In the genomic region with DNA sequence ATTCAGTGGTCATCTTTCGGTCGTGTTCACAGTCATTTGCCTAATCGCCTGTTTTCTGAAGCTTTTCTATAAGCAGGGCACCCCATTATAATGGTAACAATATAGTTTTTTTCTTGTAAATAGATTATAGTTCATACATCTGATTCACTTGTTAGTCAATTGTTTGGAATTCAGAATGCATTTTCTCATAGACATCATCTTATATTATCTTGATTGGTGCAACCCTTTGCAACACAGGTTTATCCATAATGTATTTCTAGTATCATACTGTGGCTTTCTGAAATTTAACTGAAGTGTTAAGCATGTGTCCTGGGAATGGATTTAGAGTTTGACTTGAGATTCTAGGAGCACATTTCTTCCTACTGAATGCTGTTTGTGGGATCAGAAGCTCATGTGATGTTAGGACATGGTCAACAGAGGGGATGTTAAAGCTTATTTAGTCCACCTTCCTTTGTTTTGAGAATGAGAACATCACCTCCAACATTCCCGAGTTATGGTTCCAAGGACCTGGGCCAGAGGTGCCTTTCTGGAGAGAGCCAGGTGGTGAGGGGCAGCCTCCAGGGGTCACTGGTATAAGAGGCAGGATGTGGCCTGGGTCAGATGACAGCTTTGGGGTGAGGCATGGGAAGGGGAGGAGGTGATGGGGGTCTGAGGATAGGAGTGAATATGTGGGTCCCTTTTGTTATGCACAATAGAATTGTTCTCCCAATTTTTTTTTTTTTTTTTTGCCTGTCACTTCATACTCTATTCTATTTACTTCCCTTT, we compare ENCODE assay signal across 19 cellular contexts.
DNase-seq lines count a peak whose midpoint lies in the region; ATAC-seq and TF ChIP-seq lines count a peak whose summit lies in the region.
"Had no signal": no experiment of that assay in that cellular context is flagged by ENCODE, and none has a peak within 500 bp of the region (broad histone marks: within the 10 kb centered on the region; RNA-seq: fewer than 3 reads in every experiment).

No MANE protein-coding gene starts in this region.

- POLR2A ChIA-PET in WTC11 (lab: Charles Lee) = no interaction called here

- H3K36me3 ChIP-seq in right lobe of liver = no peaks in the 10 kb centered on the region

- H3K9me3 Mint-ChIP-seq in stimulated activated naive CD8-positive, alpha-beta T cell treated with anti-CD3 and anti-CD28 coated beads, Interleukin-15, amount 100 ng/mL, for 72 hours = no peaks in the 10 kb centered on the region
- peaks cover 4% of the 10 kb centered on the region; the same call in 1 of the 2 replicates for H3K9me3 Mint-ChIP-seq in WTC11

- no peaks in the 10 kb centered on the region for H3K4me1 ChIP-seq in right lobe of liver

- H3K4me3 ChIP-seq in fibroblast of mammary gland (ENCODE audit: control insufficient read depth, low read depth, low read length) (no peak overlapping the region), right lobe of liver (no peak overlapping the region)

- CTCF ChIA-PET in WTC11 (lab: Charles Lee) = interaction anchor here (0.5 to 0.9 kb wide), 3 partner anchors 324 to 730 kb away, joined by 3 to 5 read pairs (median 4); no protein-coding TSS in a partner anchor

- DNase-seq in stimulated activated naive CD8-positive, alpha-beta T cell treated with anti-CD3 and anti-CD28 coated beads, Interleukin-15, amount 100 ng/mL, for 72 hours = no peak
- DNase-seq in stimulated activated naive CD8-positive, alpha-beta T cell treated with anti-CD3 and anti-CD28 coated beads, Interleukin-15, Interleukin-2, amounts not matched to agents 100 U/mL and 50 U/mL, for 24 hours = no peak
- DNase-seq in WTC11 (ENCODE audit: low spot score) (peak; percentile 17), fibroblast of mammary gland (ENCODE audit: low read depth) (peak; percentile 13), right lobe of liver (no peak)
- DNase-seq in activated CD4-positive, alpha-beta T cell treated with anti-CD3 and anti-CD28 coated beads for 48 hours = no peak
- DNase-seq: COR-L47, DMS 273 treated with DMSO at 0.1 percent for 48 hours, DND-41, GF-D8, H7, NCI-H1105, NCI-H2081 treated with DMSO at 0.1 percent for 48 hours, NCI-H446 treated with DMSO at 0.1 percent for 48 hours, Right ventricle myocardium superior had no signal

- no peak overlapping the region for H3K4me3 Mint-ChIP-seq in stimulated activated naive CD8-positive, alpha-beta T cell treated with anti-CD3 and anti-CD28 coated beads, Interleukin-15, amount 100 ng/mL, for 72 hours
- H3K4me3 Mint-ChIP-seq in WTC11 = no peak overlapping the region
- H3K4me3 Mint-ChIP-seq: CD14-positive monocyte had no signal

- no peaks in the 10 kb centered on the region for H3K36me3 Mint-ChIP-seq in WTC11

- H3K27ac ChIP-seq in right lobe of liver = no peak overlapping the region
- H3K27ac ChIP-seq: 22Rv1 had no signal

- no peaks in the 10 kb centered on the region for H3K27me3 Mint-ChIP-seq in stimulated activated naive CD8-positive, alpha-beta T cell treated with anti-CD3 and anti-CD28 coated beads, Interleukin-15, amount 100 ng/mL, for 72 hours
- no peaks in the 10 kb centered on the region for H3K27me3 Mint-ChIP-seq in WTC11 (ENCODE audit: low read depth)

- TF ChIP-seq CTCF in WTC11 (IDR thresholded peaks at IDR 0.05) = no peak
- TF ChIP-seq CTCF in fibroblast of mammary gland (conservative IDR thresholded peaks at IDR 0.05; ENCODE audit: control insufficient read depth, insufficient read depth, low read depth, low read length) = no peak
- TF ChIP-seq CTCF in right lobe of liver (IDR thresholded peaks at IDR 0.05) = no peak

- H3K27ac Mint-ChIP-seq in stimulated activated naive CD8-positive, alpha-beta T cell treated with anti-CD3 and anti-CD28 coated beads, Interleukin-15, amount 100 ng/mL, for 72 hours = peak overlapping the region; percentile 15 to 55
- H3K27ac Mint-ChIP-seq in WTC11 = no peak overlapping the region

- intact Hi-C loops in right lobe of liver (cut with DNase I) = no loop called here

- no peak for TF ChIP-seq POLR2A in right lobe of liver (IDR thresholded peaks at IDR 0.05)

- WGBS in right lobe of liver (ENCODE audit: insufficient coverage, low coverage, low lambda C conversion rate, missing lambda C conversion rate) = 100% methylated on average over 4 of the region's 4 CpGs

- peaks cover 6% of the 10 kb centered on the region for H3K4me1 Mint-ChIP-seq in stimulated activated naive CD8-positive, alpha-beta T cell treated with anti-CD3 and anti-CD28 coated beads, Interleukin-15, amount 100 ng/mL, for 72 hours
- H3K4me1 Mint-ChIP-seq in WTC11 = peaks cover 31% of the 10 kb centered on the region
- H3K4me1 Mint-ChIP-seq: CD14-positive monocyte had no signal

- H3K9me3 ChIP-seq in right lobe of liver = no peaks in the 10 kb centered on the region

- H3K27me3 ChIP-seq in right lobe of liver = no peaks in the 10 kb centered on the region

- ATAC-seq in stimulated activated naive CD8-positive, alpha-beta T cell treated with anti-CD3 and anti-CD28 coated beads, Interleukin-15, amount 100 ng/mL, for 72 hours = no peak
- no peak for ATAC-seq in stimulated activated naive CD8-positive, alpha-beta T cell treated with anti-CD3 and anti-CD28 coated beads, Interleukin-15, Interleukin-2, amounts not matched to agents 100 U/mL and 50 U/mL, for 24 hours
- ATAC-seq in WTC11 (peak; percentile 78), right lobe of liver (no peak), HG02852 (IDR thresholded peaks at IDR 0.05; ENCODE audit: unreplicated experiment) (no peak), HG03469 (IDR thresholded peaks at IDR 0.05; ENCODE audit: unreplicated experiment) (no peak)

TF ChIP-seq in WTC11, 78 proteins besides CTCF, POLR2A, EP300 and RAD21:
- TF ChIP-seq EMX1 (CRISPR knock-in tag; IDR thresholded peaks at IDR 0.05) (no peak), ZNF232 (CRISPR knock-in tag; IDR thresholded peaks at IDR 0.05) (no peak), NR2C2 (CRISPR knock-in tag; IDR thresholded peaks at IDR 0.05) (no peak), ZBTB43 (CRISPR knock-in tag; IDR thresholded peaks at IDR 0.05) (no peak), ZNF512 (CRISPR knock-in tag; IDR thresholded peaks at IDR 0.05; ENCODE audit: borderline replicate concordance) (no peak), ETV6 (CRISPR knock-in tag; IDR thresholded peaks at IDR 0.05) (no peak), TCF7 (CRISPR knock-in tag; IDR thresholded peaks at IDR 0.05; ENCODE audit: low read depth) (no peak), ELF4 (CRISPR knock-in tag; IDR thresholded peaks at IDR 0.05; ENCODE audit: low read depth) (no peak), ZNF138 (CRISPR knock-in tag; conservative IDR thresholded peaks at IDR 0.05) (no peak), PRRX2 (CRISPR knock-in tag; IDR thresholded peaks at IDR 0.05) (no peak)
TF ChIP-seq in WTC11: peak in this region for 0.

Comparison
In these comparisons a context has a peak if more than half of its experiments do, and no peak if none do; other contexts are left out.
1. DNase-seq: peak in WTC11 (single experiment) and fibroblast of mammary gland (single experiment); none in stimulated activated naive CD8-positive, alpha-beta T cell treated with anti-CD3 and anti-CD28 coated beads, Interleukin-15, amount 100 ng/mL, for 72 hours (0 of 2), stimulated activated naive CD8-positive, alpha-beta T cell treated with anti-CD3 and anti-CD28 coated beads, Interleukin-15, Interleukin-2, amounts not matched to agents 100 U/mL and 50 U/mL, for 24 hours (single experiment), right lobe of liver (0 of 3) and activated CD4-positive, alpha-beta T cell treated with anti-CD3 and anti-CD28 coated beads for 48 hours (single experiment).